17 cellular contexts compared by ENCODE assay signal in genomic region chr11:27998552-27998951, GRCh38.
A peak's percentile ranks its signal among the peaks of the same experiment; 100 is the strongest.
DNase-seq lines count a peak whose midpoint lies in the region; ATAC-seq, FAIRE-seq and TF ChIP-seq lines count a peak whose summit lies in the region.
"Had no signal": no experiment of that assay in that cellular context is flagged by ENCODE, and none has a peak within 500 bp of the region (broad histone marks: within the 10 kb centered on the region; RNA-seq: fewer than 3 reads in every experiment).

No MANE protein-coding gene starts in this region.

- H3K27me3 Mint-ChIP-seq in MCF 10A (ENCODE audit: insufficient read depth, unreplicated experiment), result no peaks in the 10 kb centered on the region
- H3K27me3 Mint-ChIP-seq: CD4-positive, alpha-beta memory T cell had no signal

- BruUV-seq in mammary epithelial cell (replicated peaks; lab: Mats Ljungman, UMichigan) (no TSS peak), MCF 10A (replicated peaks; lab: Mats Ljungman, UMichigan) (no TSS peak)

- CTCF ChIA-PET in mammary epithelial cell (lab: Charles Lee; ENCODE audit: low non-redundant PET) (no interaction called here), MCF 10A (lab: Yijun Ruan, JAX) (no interaction called here)

- H3K27ac Mint-ChIP-seq in MCF 10A (ENCODE audit: low read depth, unreplicated experiment), result no peak overlapping the region
- H3K27ac Mint-ChIP-seq: CD14-positive monocyte; CD4-positive, alpha-beta memory T cell; GM23338 had no signal

- no peaks in the 10 kb centered on the region for H3K79me2 ChIP-seq in mammary epithelial cell (ENCODE audit: insufficient read depth, low read length)

- H3K9me3 Mint-ChIP-seq in MCF 10A (ENCODE audit: unreplicated experiment), result peaks cover 13% of the 10 kb centered on the region

- no peak overlapping the region for H3K9ac ChIP-seq in mammary epithelial cell (ENCODE audit: insufficient read depth, low read length)
- H3K9ac ChIP-seq: BLaER1 had no signal

- no peaks in the 10 kb centered on the region for H3K36me3 Mint-ChIP-seq in MCF 10A (ENCODE audit: insufficient read depth, unreplicated experiment)

- in situ Hi-C loops in mammary epithelial cell (cut with MboI; ENCODE audit: low sequenced_read_pairs in 2 of 2), result no loop called here

- peaks cover 18% of the 10 kb centered on the region for H3K4me1 Mint-ChIP-seq in MCF 10A (ENCODE audit: insufficient read depth, unreplicated experiment)
- H3K4me1 Mint-ChIP-seq: CD14-positive monocyte; CD4-positive, alpha-beta memory T cell had no signal

- TF ChIP-seq CTCF in mammary epithelial cell (conservative IDR thresholded peaks at IDR 0.05 in 1 of 2, IDR thresholded peaks at IDR 0.05 in 1 of 2; ENCODE audit: extremely low read depth in 1 of 2, insufficient read depth in 1 of 2, low read depth in 1 of 2, low read length in 2 of 2) (no peak), MCF 10A (IDR thresholded peaks at IDR 0.05; ENCODE audit: unreplicated experiment) (no peak), bronchial epithelial cell (IDR thresholded peaks at IDR 0.05; ENCODE audit: insufficient read depth, low read length, severe bottlenecking) (no peak)

- DNase-seq in mammary epithelial cell (peak; percentile 17), MCF 10A (ENCODE audit: unreplicated experiment) (no peak), bronchial epithelial cell (ENCODE audit: low read depth) (peak; percentile 10), kidney tubule cell (ENCODE audit: low spot score) (peak; percentile 67), DMS114 treated with DMSO at 0.1 percent for 48 hours (lab: John Stamatoyannopoulos, UW; ENCODE audit: unreplicated experiment) (no peak), T-helper 1 cell (no peak)
- DNase-seq: 8988T; CD4-positive, alpha-beta memory T cell; DMS 273 treated with DMSO at 0.1 percent for 48 hours; HCEC 1CT had no signal

- H3K27me3 ChIP-seq in mammary epithelial cell (ENCODE audit: insufficient read depth, low read length), result no peaks in the 10 kb centered on the region
- no peaks in the 10 kb centered on the region for H3K27me3 ChIP-seq in bronchial epithelial cell (ENCODE audit: control insufficient read depth, insufficient read depth, low read length)
- H3K27me3 ChIP-seq: BLaER1 had no signal

- H3K4me1 ChIP-seq in mammary epithelial cell (ENCODE audit: insufficient read depth, low read length), result no peaks in the 10 kb centered on the region
- H3K4me1 ChIP-seq: BLaER1 had no signal

- H3K4me3 Mint-ChIP-seq in MCF 10A (ENCODE audit: unreplicated experiment), result no peak overlapping the region
- H3K4me3 Mint-ChIP-seq: CD14-positive monocyte; CD4-positive, alpha-beta memory T cell; GM23338 had no signal

- H3K36me3 ChIP-seq in mammary epithelial cell (ENCODE audit: insufficient read depth, low read length) (no peaks in the 10 kb centered on the region), bronchial epithelial cell (ENCODE audit: control insufficient read depth, insufficient read depth, low read length) (no peaks in the 10 kb centered on the region)

- no peak for FAIRE-seq in bronchial epithelial cell (lab: Jason Lieb, UNC)
- FAIRE-seq: G401.6, GM18507, H54 had no signal

- H3K4me3 ChIP-seq in mammary epithelial cell (replicated peaks in 1 of 3; ENCODE audit: insufficient read depth in 1 of 3, low read depth in 2 of 3, low read length in 3 of 3), result no peak overlapping the region
- no peak overlapping the region for H3K4me3 ChIP-seq in bronchial epithelial cell (ENCODE audit: low read depth, low read length)
- H3K4me3 ChIP-seq: BLaER1, GM23338 had no signal

- intact Hi-C loops in mammary epithelial cell (cut with micrococcal nuclease), result no loop called here
- intact Hi-C loops in MCF 10A (cut with micrococcal nuclease), result no loop called here

- POLR2A ChIA-PET in MCF 10A (lab: Yijun Ruan, JAX), result no interaction called here

- H4K20me1 ChIP-seq in mammary epithelial cell (ENCODE audit: insufficient read depth, low read length), result no peaks in the 10 kb centered on the region
- H4K20me1 ChIP-seq: BLaER1 had no signal

- dilution Hi-C loops in mammary epithelial cell (cut with HindIII; ENCODE audit: low sequenced_read_pairs), result no loop called here

- H2AFZ ChIP-seq in mammary epithelial cell (ENCODE audit: low read depth, low read length), result no peak overlapping the region
- H2AFZ ChIP-seq: GM23338 had no signal

- ATAC-seq in HG02588 (IDR thresholded peaks at IDR 0.05; ENCODE audit: unreplicated experiment), result no peak
- ATAC-seq: GM23338 had no signal

- H3K4me2 ChIP-seq in mammary epithelial cell (ENCODE audit: insufficient read depth, low read depth, low read length), result no peak overlapping the region
- H3K4me2 ChIP-seq: BLaER1, GM23338 had no signal

- no peak overlapping the region for H3K27ac ChIP-seq in mammary epithelial cell (ENCODE audit: insufficient read depth, low read depth, low read length)
- H3K27ac ChIP-seq: BLaER1 had no signal

- peaks cover 5% of the 10 kb centered on the region for H3K9me3 ChIP-seq in mammary epithelial cell (replicated peaks; ENCODE audit: insufficient read depth, low read length)

Comparison
In these comparisons a context has a peak if more than half of its experiments do, and no peak if none do; other contexts are left out.
1. DNase-seq: peak in mammary epithelial cell (single experiment), bronchial epithelial cell (single experiment) and kidney tubule cell (single experiment); none in MCF 10A (single experiment), DMS114 treated with DMSO at 0.1 percent for 48 hours (single experiment) and T-helper 1 cell (0 of 5).